In the genomic region with DNA sequence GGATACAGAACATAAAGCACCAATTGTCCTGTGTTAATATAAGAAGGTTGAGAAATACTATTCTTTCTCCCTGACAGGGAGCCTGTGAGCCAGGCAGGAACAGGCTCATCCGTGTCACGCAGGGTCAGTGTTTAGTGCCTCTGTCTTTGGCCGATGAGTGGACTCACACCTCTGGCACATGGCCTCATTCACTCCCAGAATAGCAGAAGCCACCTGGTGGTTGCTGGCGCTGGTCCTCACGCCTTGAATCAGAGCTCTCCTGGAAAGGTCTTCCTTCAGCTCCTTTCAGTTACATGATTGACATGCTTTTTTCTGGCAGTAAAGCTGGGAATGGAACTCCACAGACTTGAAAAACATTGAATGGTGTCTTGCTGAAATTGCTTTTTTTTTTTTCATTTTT, we compare ENCODE assay signal across 10 cellular contexts. TPM values are rescaled to one million over a fixed set of nuclear protein-coding genes. Genes with fewer than 3 reads are reported as not detected.
DNase-seq lines count a peak whose midpoint lies in the region; ATAC-seq, FAIRE-seq and TF ChIP-seq lines count a peak whose summit lies in the region.
"Had no signal": no experiment of that assay in that cellular context is flagged by ENCODE, and none has a peak within 500 bp of the region (broad histone marks: within the 10 kb centered on the region; RNA-seq: fewer than 3 reads in every experiment).

No MANE protein-coding gene starts in this region.

- no peaks in the 10 kb centered on the region for H3K9me1 ChIP-seq in keratinocyte (ENCODE audit: control insufficient read depth, extremely low read depth, insufficient read depth, low read length)

- H3K27me3 ChIP-seq in astrocyte (ENCODE audit: insufficient read depth, low read length) (no peaks in the 10 kb centered on the region), keratinocyte (ENCODE audit: control insufficient read depth, extremely low read depth, insufficient read depth, low read length) (no peaks in the 10 kb centered on the region), Peyer's patch (no peaks in the 10 kb centered on the region)
- H3K27me3 ChIP-seq: vagina had no signal

- H3K4me3 Mint-ChIP-seq in astrocyte (ENCODE audit: unreplicated experiment) = no peak overlapping the region

- intact Hi-C loops in posterior vena cava (cut with DNase I) = no loop called here

- H3K36me3 Mint-ChIP-seq in astrocyte (ENCODE audit: low read depth, unreplicated experiment) = peaks cover 2% of the 10 kb centered on the region

- no peak overlapping the region for H3K27ac Mint-ChIP-seq in astrocyte (ENCODE audit: unreplicated experiment)

- H3K4me2 ChIP-seq in astrocyte (ENCODE audit: low read length) = no peak overlapping the region
- no peak overlapping the region for H3K4me2 ChIP-seq in keratinocyte (ENCODE audit: control insufficient read depth, extremely low read depth, insufficient read depth, low read depth, low read length)

- FAIRE-seq in astrocyte (lab: Jason Lieb, UNC) (no peak), keratinocyte (lab: Jason Lieb, UNC) (no peak)

- H3K79me2 ChIP-seq in astrocyte (ENCODE audit: insufficient read depth, low read length) = no peaks in the 10 kb centered on the region
- H3K79me2 ChIP-seq in keratinocyte (ENCODE audit: control insufficient read depth, insufficient read depth, low read length) = no peaks in the 10 kb centered on the region

- no peak overlapping the region for H3K27ac ChIP-seq in C4-2B
- H3K27ac ChIP-seq in astrocyte (ENCODE audit: low read depth, low read length) = no peak overlapping the region
- H3K27ac ChIP-seq in keratinocyte (ENCODE audit: control insufficient read depth, insufficient read depth, low read length) = no peak overlapping the region
- no peak overlapping the region for H3K27ac ChIP-seq in Peyer's patch
- H3K27ac ChIP-seq: vagina had no signal

- H4K20me1 ChIP-seq in astrocyte (ENCODE audit: insufficient read depth, low read length) = no peaks in the 10 kb centered on the region
- no peaks in the 10 kb centered on the region for H4K20me1 ChIP-seq in keratinocyte (ENCODE audit: control insufficient read depth, extremely low read depth, insufficient read depth, low read length)

- no peak overlapping the region for H3K9ac ChIP-seq in astrocyte (ENCODE audit: low read length)
- H3K9ac ChIP-seq in keratinocyte (ENCODE audit: control insufficient read depth, extremely low read depth, insufficient read depth, low read length) = no peak overlapping the region

- H3K9me3 ChIP-seq in astrocyte (ENCODE audit: insufficient read depth, low read depth, low read length) (no peaks in the 10 kb centered on the region), keratinocyte (ENCODE audit: control insufficient read depth, low read depth, low read length) (no peaks in the 10 kb centered on the region), Peyer's patch (no peaks in the 10 kb centered on the region)
- H3K9me3 ChIP-seq: vagina had no signal

- ATAC-seq in omental fat pad (ENCODE audit: low FRiP score) = no peak

- no peak for TF ChIP-seq POLR2A in Peyer's patch (IDR thresholded peaks at IDR 0.05)

- peaks cover 2% of the 10 kb centered on the region for H3K9me3 Mint-ChIP-seq in astrocyte (ENCODE audit: unreplicated experiment)

- TF ChIP-seq CTCF in C4-2B (conservative IDR thresholded peaks at IDR 0.05) (peak; percentile 60), astrocyte (IDR thresholded peaks at IDR 0.05; ENCODE audit: insufficient read depth, low read depth, low read length) (peak; percentile 19), keratinocyte (optimal IDR thresholded peaks at IDR 0.05 in 1 of 3, IDR thresholded peaks at IDR 0.05 in 1 of 3, conservative IDR thresholded peaks at IDR 0.05 in 1 of 3; ENCODE audit: extremely low read depth in 1 of 3, insufficient read depth in 2 of 3, low read length in 3 of 3) (peak; percentile 56 to 69 (median 67)), Peyer's patch (IDR thresholded peaks at IDR 0.05) (peak in 1 of 6 experiments; percentile 24), omental fat pad (IDR thresholded peaks at IDR 0.05) (no peak)

- H3K4me1 Mint-ChIP-seq in astrocyte (ENCODE audit: low read depth, unreplicated experiment) = peaks cover 20% of the 10 kb centered on the region

- no peaks in the 10 kb centered on the region for H3K36me3 ChIP-seq in astrocyte (ENCODE audit: insufficient read depth, low read length)
- no peaks in the 10 kb centered on the region for H3K36me3 ChIP-seq in keratinocyte (ENCODE audit: control insufficient read depth in 2 of 2, extremely low read depth in 1 of 2, insufficient read depth in 2 of 2, low read length in 2 of 2)
- no peaks in the 10 kb centered on the region for H3K36me3 ChIP-seq in Peyer's patch
- H3K36me3 ChIP-seq: vagina had no signal

- DNase-seq in HuH-7.5 (ENCODE audit: low spot score) = peak; percentile 30
- DNase-seq in astrocyte (ENCODE audit: low read depth) = no peak
- DNase-seq in keratinocyte (ENCODE audit: low read depth, low spot score) = no peak
- no peak for DNase-seq in posterior vena cava (ENCODE audit: low spot score)
- no peak for DNase-seq in Peyer's patch
- DNase-seq in omental fat pad (ENCODE audit: low spot score) = no peak
- DNase-seq in stimulated activated CD4-positive, alpha-beta T cell treated with anti-CD3 and anti-CD28 coated beads, Interleukin-4, amount 100 ng/mL, for 4 hours = no peak

- H3K4me1 ChIP-seq in astrocyte (ENCODE audit: insufficient read depth, low read length) (peaks cover 5% of the 10 kb centered on the region), keratinocyte (ENCODE audit: control insufficient read depth, extremely low read depth, insufficient read depth, low read length) (peaks cover 13% of the 10 kb centered on the region), Peyer's patch (no peaks in the 10 kb centered on the region)
- H3K4me1 ChIP-seq: vagina had no signal

- H2AFZ ChIP-seq in astrocyte (ENCODE audit: low read depth, low read length) (no peak overlapping the region), keratinocyte (ENCODE audit: control insufficient read depth, low read length) (peak overlapping the region; percentile 21)

- H3K4me3 ChIP-seq in astrocyte (ENCODE audit: insufficient read depth, low read depth, low read length) (no peak overlapping the region), keratinocyte (ENCODE audit: control insufficient read depth in 2 of 3, extremely low read depth in 1 of 3, insufficient read depth in 2 of 3, low read depth in 1 of 3, low read length in 3 of 3) (no peak overlapping the region), Peyer's patch (no peak overlapping the region)
- H3K4me3 ChIP-seq: vagina had no signal

- dilution Hi-C loops in keratinocyte (cut with MboI; ENCODE audit: extremely low pct_ligation_motif_present, low sequenced_read_pairs) = no loop called here

- peaks cover 3% of the 10 kb centered on the region for H3K27me3 Mint-ChIP-seq in astrocyte (ENCODE audit: low read depth, unreplicated experiment)

RNA-seq across cellular contexts. Expression of a gene that starts 28.1 kb away (rescaled TPM):
- total RNA-seq in astrocyte (0.07 TPM in 1 of 2 replicates, not detected in the other), posterior vena cava (under 1 TPM in 1 of 2 donors, not detected in 1; 0.05 TPM), Peyer's patch (not detected), omental fat pad (under 1 TPM in 2 of 4 donors, not detected in 2; under 0.01 to 0.12 TPM)
- polyA plus RNA-seq in keratinocyte = 0.12 to 0.19 TPM (median 0.17 TPM) in 3 replicates
- polyA plus RNA-seq in keratinocyte (2011; ENCODE audit: low read depth) = not detected
- polyA plus RNA-seq in keratinocyte (2011; cell fraction: cytosol; rRNA removed) = 0.09 and 0.13 TPM in 2 replicates
- 0.24 and 0.44 TPM in 2 replicates for polyA plus RNA-seq in keratinocyte (2011; cell fraction: nucleus; rRNA removed)
- 0.07 and 0.11 TPM in 2 replicates for polyA plus RNA-seq in keratinocyte (2012; ENCODE audit: low replicate concordance)
- 0.26 to 0.43 TPM (median 0.35 TPM) in 3 replicates for polyA minus RNA-seq in keratinocyte
- polyA minus RNA-seq in keratinocyte (2011; cell fraction: cytosol; rRNA and poly(A)+ RNA removed) = not detected
- polyA minus RNA-seq in keratinocyte (2011; cell fraction: nucleus; rRNA and poly(A)+ RNA removed) = 0.11 and 0.39 TPM in 2 replicates
- total RNA-seq: vagina had no signal
- polyA plus RNA-seq: adipose tissue had no signal

Comparison
In these comparisons a context has a peak if more than half of its experiments do, and no peak if none do; other contexts are left out.
1. CTCF ChIP-seq: peak in C4-2B (single experiment), astrocyte (single experiment) and keratinocyte (3 of 3); none in omental fat pad (0 of 3).